ENCODE assay signal across 8 cellular contexts in genomic region chr20:46757754-46758678, GRCh38. TPM values are rescaled to one million over a fixed set of nuclear protein-coding genes. Genes with fewer than 3 reads are reported as not detected.
DNase-seq lines count a peak whose midpoint lies in the region; ATAC-seq and TF ChIP-seq lines count a peak whose summit lies in the region.

No MANE protein-coding gene starts in this region.

- H3K36me3 ChIP-seq in CD8-positive, alpha-beta memory T cell (ENCODE audit: insufficient read depth, low read length): no peaks in the 10 kb centered on the region
- H3K36me3 ChIP-seq in esophagus squamous epithelium (no peaks in the 10 kb centered on the region), neural progenitor cell (no peaks in the 10 kb centered on the region), thoracic aorta (no peaks in the 10 kb centered on the region)

- CTCF ChIA-PET in CD8-positive, alpha-beta memory T cell (lab: Charles Lee): no interaction called here

- no peaks in the 10 kb centered on the region for H4K20me1 ChIP-seq in neural progenitor cell (ENCODE audit: low read depth)

- no peak overlapping the region for H3K4me2 ChIP-seq in neural progenitor cell

- H3K9ac ChIP-seq in neural progenitor cell: no peak overlapping the region

- POLR2A ChIA-PET in CD8-positive, alpha-beta memory T cell (lab: Charles Lee): no interaction called here

- peaks cover 6 to 25% of the 10 kb centered on the region in 2 donors for H3K27me3 Mint-ChIP-seq in CD8-positive, alpha-beta memory T cell
- peaks cover 11% of the 10 kb centered on the region for H3K27me3 Mint-ChIP-seq in neural progenitor cell (ENCODE audit: insufficient read depth, low read depth)

- TF ChIP-seq POLR2A in esophagus squamous epithelium (IDR thresholded peaks at IDR 0.05): no peak

- ATAC-seq in thoracic aorta (ENCODE audit: insufficient number of reproducible peaks, low FRiP score, low read depth): no peak
- no peak for ATAC-seq in HG02798 (IDR thresholded peaks at IDR 0.05; ENCODE audit: poor library complexity, unreplicated experiment)

- H3K79me2 ChIP-seq in neural progenitor cell (ENCODE audit: low read depth): no peaks in the 10 kb centered on the region

- intact Hi-C loops in esophagus squamous epithelium (cut with DNase I): loop anchor here (10.0 kb wide), 1 partner anchor 387 kb away; no protein-coding TSS in a partner anchor

- peak; percentile 87 to 95 (median 92) for TF ChIP-seq CTCF in esophagus squamous epithelium (IDR thresholded peaks at IDR 0.05)
- peak; percentile 97 for TF ChIP-seq CTCF in neural progenitor cell (IDR thresholded peaks at IDR 0.05)
- TF ChIP-seq CTCF in thoracic aorta (IDR thresholded peaks at IDR 0.05): peak; percentile 89

- H2AFZ ChIP-seq in neural progenitor cell (replicated peaks): peak overlapping the region; percentile 50

- peaks cover 5 to 7% (median 5%) of the 10 kb centered on the region in 3 donors for H3K4me1 Mint-ChIP-seq in CD8-positive, alpha-beta memory T cell
- H3K4me1 Mint-ChIP-seq in neural progenitor cell: peaks cover 17% of the 10 kb centered on the region

- no peak overlapping the region for H3K4me3 Mint-ChIP-seq in CD8-positive, alpha-beta memory T cell
- H3K4me3 Mint-ChIP-seq in neural progenitor cell: no peak overlapping the region

- H3F3A ChIP-seq in neural progenitor cell (ENCODE audit: low read depth): no peaks in the 10 kb centered on the region

- H3K9me3 Mint-ChIP-seq in CD8-positive, alpha-beta memory T cell: no peaks in the 10 kb centered on the region
- no peaks in the 10 kb centered on the region for H3K9me3 Mint-ChIP-seq in neural progenitor cell

- H3K9me3 ChIP-seq in CD8-positive, alpha-beta memory T cell (ENCODE audit: low read length): no peaks in the 10 kb centered on the region
- no peaks in the 10 kb centered on the region for H3K9me3 ChIP-seq in esophagus squamous epithelium
- H3K9me3 ChIP-seq in neural progenitor cell (ENCODE audit: low read depth): no peaks in the 10 kb centered on the region
- H3K9me3 ChIP-seq in thoracic aorta: no peaks in the 10 kb centered on the region

- 35 to 40% methylated on average over 14 to 17 of the region's 17 CpGs for WGBS in esophagus squamous epithelium, 2 donors

- no peak overlapping the region for H3K4me3 ChIP-seq in CD8-positive, alpha-beta memory T cell (ENCODE audit: low read length)
- no peak overlapping the region for H3K4me3 ChIP-seq in esophagus squamous epithelium
- no peak overlapping the region for H3K4me3 ChIP-seq in neural progenitor cell
- no peak overlapping the region for H3K4me3 ChIP-seq in thoracic aorta

- H3K27me3 ChIP-seq in CD8-positive, alpha-beta memory T cell (ENCODE audit: insufficient read depth, low read length, poor library complexity, severe bottlenecking): no peaks in the 10 kb centered on the region
- H3K27me3 ChIP-seq in esophagus squamous epithelium (peaks cover 0 to 6% (median 0%) of the 10 kb centered on the region in 4 donors), neural progenitor cell (no peaks in the 10 kb centered on the region), thoracic aorta (replicated peaks; ENCODE audit: insufficient read depth) (no peaks in the 10 kb centered on the region)

- H3K27ac Mint-ChIP-seq in CD8-positive, alpha-beta memory T cell: no peak overlapping the region
- H3K27ac Mint-ChIP-seq in neural progenitor cell: no peak overlapping the region

- peak; percentile 15 to 65 (median 27) for DNase-seq in CD8-positive, alpha-beta memory T cell
- DNase-seq in HT1080 (ENCODE audit: low read depth): peak; percentile 42
- DNase-seq in NOMO-1 treated with dmso at 0.1 percent for 144 hours (lab: John Stamatoyannopoulos, UW; ENCODE audit: unreplicated experiment): peak; percentile 67
- DNase-seq in activated T-cell treated with anti-CD3 and anti-CD28 coated beads for 24 hours (ENCODE audit: low read depth): peak; percentile 42
- no peak for DNase-seq in esophagus squamous epithelium (lab: John Stamatoyannopoulos, UW)
- DNase-seq in neural progenitor cell (ENCODE audit: low spot score): peak; percentile 76
- DNase-seq in thoracic aorta (ENCODE audit: low spot score): no peak

- no peak overlapping the region for H3K27ac ChIP-seq in CD8-positive, alpha-beta memory T cell (ENCODE audit: low read depth, low read length)
- H3K27ac ChIP-seq in esophagus squamous epithelium (no peak overlapping the region), neural progenitor cell (no peak overlapping the region), thoracic aorta (no peak overlapping the region)

- no peaks in the 10 kb centered on the region for H3K4me1 ChIP-seq in CD8-positive, alpha-beta memory T cell (ENCODE audit: insufficient read depth, low read length)
- H3K4me1 ChIP-seq in esophagus squamous epithelium (peaks cover 0 to 8% (median 0%) of the 10 kb centered on the region in 3 donors), neural progenitor cell (peaks cover 6% of the 10 kb centered on the region), thoracic aorta (ENCODE audit: control insufficient read depth in 1 of 2, low read depth in 2 of 2) (no peaks in the 10 kb centered on the region)

- no peaks in the 10 kb centered on the region for H3K36me3 Mint-ChIP-seq in CD8-positive, alpha-beta memory T cell
- H3K36me3 Mint-ChIP-seq in neural progenitor cell: no peaks in the 10 kb centered on the region

RNA-seq across cellular contexts. Expression of gene SLC2A10, which starts 48.6 kb away (rescaled TPM):
- not detected for total RNA-seq in CD8-positive, alpha-beta memory T cell
- polyA plus RNA-seq in CD8-positive, alpha-beta memory T cell: 0.05 TPM
- total RNA-seq in HT1080 (2014; rRNA removed; shearing (Covaris generic)): 0.55 TPM in 1 of 2 replicates, not detected in the other
- polyA plus RNA-seq in HT1080 (2015; cell fraction: cytosol; rRNA removed): 0.10 and 0.15 TPM in 2 replicates
- polyA plus RNA-seq in HT1080 (2015; cell fraction: nucleus; rRNA removed): 0.09 TPM in 1 of 2 replicates, not detected in the other
- total RNA-seq in esophagus squamous epithelium: 1 to 10 TPM; 3.1 to 6.7 (median 5.4) TPM
- total RNA-seq in neural progenitor cell (ENCODE audit: low replicate concordance): 9.2 and 9.6 TPM in 2 replicates
- 10 to 100 TPM; 19.8 to 49.0 TPM for total RNA-seq in thoracic aorta

Comparison
In these comparisons a context has a peak if more than half of its experiments do, and no peak if none do; other contexts are left out.
1. DNase-seq: peak in CD8-positive, alpha-beta memory T cell (5 of 5), HT1080 (single experiment), NOMO-1 treated with dmso at 0.1 percent for 144 hours (single experiment), activated T-cell treated with anti-CD3 and anti-CD28 coated beads for 24 hours (single experiment) and neural progenitor cell (single experiment); none in esophagus squamous epithelium (single experiment) and thoracic aorta (single experiment).
2. Peak in every context shown above with its lines, with median percentiles within 50 percentile points of each other: CTCF ChIP-seq.